10 cellular contexts compared by ENCODE assay signal in the genomic region with DNA sequence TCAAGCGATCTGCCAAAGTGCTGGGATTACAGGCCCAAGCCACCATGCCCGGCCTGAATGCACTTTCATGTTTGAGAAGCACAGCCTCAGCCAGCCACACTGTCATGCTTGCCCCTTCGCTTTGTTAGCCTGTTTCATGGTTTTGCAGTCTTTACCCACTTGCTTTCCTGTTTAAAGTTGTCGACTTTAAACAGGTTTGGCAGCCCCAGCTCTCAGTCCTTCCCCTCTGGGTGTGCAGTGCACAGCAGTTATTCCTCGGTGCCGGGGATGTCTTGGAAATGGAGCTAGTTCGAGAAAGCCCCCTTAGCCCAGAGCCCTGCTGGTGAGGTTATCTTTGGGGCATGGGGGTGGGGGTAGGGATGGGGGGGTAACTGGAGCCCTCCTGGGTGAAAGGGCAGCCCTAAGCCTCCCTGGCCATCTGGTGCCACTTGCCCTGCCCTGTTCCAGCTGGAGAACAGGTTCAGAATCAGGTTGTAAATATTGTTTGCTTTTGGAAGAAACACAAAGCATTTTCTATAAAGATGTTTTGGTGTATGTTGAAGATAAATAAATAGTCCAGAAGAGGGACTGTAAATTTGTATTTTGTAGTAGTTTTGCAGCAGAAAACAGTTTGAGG. TPM values are rescaled to one million over a fixed set of nuclear protein-coding genes. Genes with fewer than 3 reads are reported as not detected.
A peak's percentile ranks its signal among the peaks of the same experiment; 100 is the strongest.
DNase-seq lines count a peak whose midpoint lies in the region; ATAC-seq and TF ChIP-seq lines count a peak whose summit lies in the region.
"Had no signal": no experiment of that assay in that cellular context is flagged by ENCODE, and none has a peak within 500 bp of the region (broad histone marks: within the 10 kb centered on the region; RNA-seq: fewer than 3 reads in every experiment).

No MANE protein-coding gene starts in this region.

- no peak overlapping the region for H2AFZ ChIP-seq in mammary epithelial cell (ENCODE audit: low read depth, low read length)

- H3K27ac Mint-ChIP-seq in MCF 10A (ENCODE audit: low read depth, unreplicated experiment) (peak overlapping the region; percentile 76), memory B cell (peak overlapping the region; percentile 75), type B pancreatic cell (peak overlapping the region; percentile 92)
- H3K27ac Mint-ChIP-seq in activated naive CD8-positive, alpha-beta T cell treated with anti-CD3 and anti-CD28 coated beads for 36 hours: peak overlapping the region; percentile 92

- no peaks in the 10 kb centered on the region for H3K27me3 ChIP-seq in mammary epithelial cell (ENCODE audit: insufficient read depth, low read length)

- H3K4me3 Mint-ChIP-seq in MCF 10A (ENCODE audit: unreplicated experiment): no peak overlapping the region
- H3K4me3 Mint-ChIP-seq in activated naive CD8-positive, alpha-beta T cell treated with anti-CD3 and anti-CD28 coated beads for 36 hours: peak overlapping the region; percentile 82
- no peak overlapping the region for H3K4me3 Mint-ChIP-seq in memory B cell
- H3K4me3 Mint-ChIP-seq in type B pancreatic cell: peak overlapping the region; percentile 80

- H3K9me3 Mint-ChIP-seq in MCF 10A (ENCODE audit: unreplicated experiment) (no peaks in the 10 kb centered on the region), memory B cell (no peaks in the 10 kb centered on the region), type B pancreatic cell (no peaks in the 10 kb centered on the region)
- no peaks in the 10 kb centered on the region for H3K9me3 Mint-ChIP-seq in activated naive CD8-positive, alpha-beta T cell treated with anti-CD3 and anti-CD28 coated beads for 36 hours

- H3K4me2 ChIP-seq in mammary epithelial cell (ENCODE audit: insufficient read depth, low read depth, low read length): no peak overlapping the region
- H3K4me2 ChIP-seq: KMS-11 had no signal

- H3K4me1 Mint-ChIP-seq in MCF 10A (ENCODE audit: insufficient read depth, unreplicated experiment) (peaks cover 59% of the 10 kb centered on the region), memory B cell (peaks cover 56% of the 10 kb centered on the region), type B pancreatic cell (ENCODE audit: unreplicated experiment) (peaks cover 77% of the 10 kb centered on the region)
- peaks cover 89% of the 10 kb centered on the region for H3K4me1 Mint-ChIP-seq in activated naive CD8-positive, alpha-beta T cell treated with anti-CD3 and anti-CD28 coated beads for 36 hours

- BruUV-seq in MCF 10A (replicated peaks; lab: Mats Ljungman, UMichigan) (no TSS peak), mammary epithelial cell (replicated peaks; lab: Mats Ljungman, UMichigan) (no TSS peak)

- no peaks in the 10 kb centered on the region for H4K20me1 ChIP-seq in mammary epithelial cell (ENCODE audit: insufficient read depth, low read length)

- no peak overlapping the region for H3K4me3 ChIP-seq in mammary epithelial cell (replicated peaks in 1 of 3; ENCODE audit: insufficient read depth in 1 of 3, low read depth in 2 of 3, low read length in 3 of 3)

- POLR2A ChIA-PET in MCF 10A (lab: Yijun Ruan, JAX): interaction anchor here (0.6 to 11.9 kb wide), 4 partner anchors 11 to 32 kb away, joined by 3 to 205 read pairs (median 111); a partner anchor contains a TSS

- H3K36me3 Mint-ChIP-seq in MCF 10A (ENCODE audit: insufficient read depth, unreplicated experiment) (peaks cover 28% of the 10 kb centered on the region), memory B cell (peaks cover 11% of the 10 kb centered on the region), type B pancreatic cell (peaks cover 12% of the 10 kb centered on the region)
- H3K36me3 Mint-ChIP-seq in activated naive CD8-positive, alpha-beta T cell treated with anti-CD3 and anti-CD28 coated beads for 36 hours: peaks cover 38% of the 10 kb centered on the region

- H3K27ac ChIP-seq in mammary epithelial cell (ENCODE audit: insufficient read depth, low read depth, low read length): no peak overlapping the region
- H3K27ac ChIP-seq: KMS-11 had no signal

- DNase-seq in MCF 10A (ENCODE audit: unreplicated experiment): no peak
- no peak for DNase-seq in mammary epithelial cell
- DNase-seq in activated naive CD8-positive, alpha-beta T cell treated with anti-CD3 and anti-CD28 coated beads for 36 hours: no peak
- DNase-seq in memory B cell (ENCODE audit: low spot score in 2 of 2): no peak
- DNase-seq in type B pancreatic cell (ENCODE audit: extremely low spot score, unreplicated experiment): no peak
- DNase-seq in cerebellar cortex (ENCODE audit: low spot score): no peak
- DNase-seq: PC-3 had no signal

- H3K4me1 ChIP-seq in mammary epithelial cell (ENCODE audit: insufficient read depth, low read length): peaks cover 83% of the 10 kb centered on the region

- H3K79me2 ChIP-seq in mammary epithelial cell (ENCODE audit: insufficient read depth, low read length): peaks cover 74% of the 10 kb centered on the region

- no peak overlapping the region for H3K9ac ChIP-seq in mammary epithelial cell (ENCODE audit: insufficient read depth, low read length)
- H3K9ac ChIP-seq: KMS-11 had no signal

- dilution Hi-C loops in mammary epithelial cell (cut with HindIII; ENCODE audit: low sequenced_read_pairs): loop anchor here (5.0 kb wide), 1 partner anchor 38 kb away; no protein-coding TSS in a partner anchor

- in situ Hi-C loops in mammary epithelial cell (cut with MboI; ENCODE audit: low sequenced_read_pairs in 2 of 2): no loop called here

- peaks cover 2% of the 10 kb centered on the region for H3K36me3 ChIP-seq in mammary epithelial cell (ENCODE audit: insufficient read depth, low read length)

- H3K27me3 Mint-ChIP-seq in MCF 10A (ENCODE audit: insufficient read depth, unreplicated experiment): no peaks in the 10 kb centered on the region
- no peaks in the 10 kb centered on the region for H3K27me3 Mint-ChIP-seq in activated naive CD8-positive, alpha-beta T cell treated with anti-CD3 and anti-CD28 coated beads for 36 hours
- H3K27me3 Mint-ChIP-seq in memory B cell: no peaks in the 10 kb centered on the region
- H3K27me3 Mint-ChIP-seq in type B pancreatic cell: no peaks in the 10 kb centered on the region

- WGBS in mammary epithelial cell (ENCODE audit: low coverage, missing lambda C conversion rate): 35% methylated on average over 5 of the region's 7 CpGs

- ATAC-seq in memory B cell (ENCODE audit: low read depth) (no peak), HG03045 (IDR thresholded peaks at IDR 0.05; ENCODE audit: unreplicated experiment) (no peak), HG03460 (IDR thresholded peaks at IDR 0.05; ENCODE audit: unreplicated experiment) (no peak)
- ATAC-seq: PC-3 had no signal

- CTCF ChIA-PET in MCF 10A (lab: Yijun Ruan, JAX) (interaction anchor here (0.6 to 33.7 kb wide), 7 partner anchors 9 to 579 kb away, joined by 3 to 923 read pairs (median 3); no protein-coding TSS in a partner anchor), mammary epithelial cell (lab: Charles Lee; ENCODE audit: low non-redundant PET) (no interaction called here)

- TF ChIP-seq CTCF in MCF 10A (IDR thresholded peaks at IDR 0.05; ENCODE audit: unreplicated experiment) (no peak), mammary epithelial cell (conservative IDR thresholded peaks at IDR 0.05 in 1 of 2, IDR thresholded peaks at IDR 0.05 in 1 of 2; ENCODE audit: extremely low read depth in 1 of 2, insufficient read depth in 1 of 2, low read depth in 1 of 2, low read length in 2 of 2) (no peak), type B pancreatic cell (conservative IDR thresholded peaks at IDR 0.05) (no peak)

- intact Hi-C loops in MCF 10A (cut with micrococcal nuclease): no loop called here
- intact Hi-C loops in mammary epithelial cell (cut with micrococcal nuclease): no loop called here

- H3K9me3 ChIP-seq in mammary epithelial cell (replicated peaks; ENCODE audit: insufficient read depth, low read length): no peaks in the 10 kb centered on the region

RNA-seq across cellular contexts. Expression of a gene that starts 14.8 kb away (rescaled TPM):
- 46.9 and 53.7 TPM in 2 replicates for total RNA-seq in MCF 10A (2022)
- total RNA-seq in mammary epithelial cell: 100 to 1,000 TPM in 1 of 2 donors, 10 to 100 TPM in 1; 47.8 to 102 TPM
- 97.2 TPM for polyA plus RNA-seq in mammary epithelial cell
- polyA minus RNA-seq in mammary epithelial cell: 85.5 TPM
- 10 to 100 TPM; 39.6 to 40.4 TPM for total RNA-seq in activated naive CD8-positive, alpha-beta T cell treated with anti-CD3 and anti-CD28 coated beads for 36 hours
- 111 and 159 TPM in 2 replicates for total RNA-seq in type B pancreatic cell (ENCODE audit: low replicate concordance)
- total RNA-seq: PC-3 had no signal

Comparison
In these comparisons a context has a peak if more than half of its experiments do, and no peak if none do; other contexts are left out.
1. H3K4me3 Mint-ChIP-seq: peak in activated naive CD8-positive, alpha-beta T cell treated with anti-CD3 and anti-CD28 coated beads for 36 hours (single experiment) and type B pancreatic cell (single experiment); none in MCF 10A (single experiment) and memory B cell (single experiment).
2. Peak in every context shown above with its lines, with median percentiles within 50 percentile points of each other: H3K27ac Mint-ChIP-seq.